In the genomic region with DNA sequence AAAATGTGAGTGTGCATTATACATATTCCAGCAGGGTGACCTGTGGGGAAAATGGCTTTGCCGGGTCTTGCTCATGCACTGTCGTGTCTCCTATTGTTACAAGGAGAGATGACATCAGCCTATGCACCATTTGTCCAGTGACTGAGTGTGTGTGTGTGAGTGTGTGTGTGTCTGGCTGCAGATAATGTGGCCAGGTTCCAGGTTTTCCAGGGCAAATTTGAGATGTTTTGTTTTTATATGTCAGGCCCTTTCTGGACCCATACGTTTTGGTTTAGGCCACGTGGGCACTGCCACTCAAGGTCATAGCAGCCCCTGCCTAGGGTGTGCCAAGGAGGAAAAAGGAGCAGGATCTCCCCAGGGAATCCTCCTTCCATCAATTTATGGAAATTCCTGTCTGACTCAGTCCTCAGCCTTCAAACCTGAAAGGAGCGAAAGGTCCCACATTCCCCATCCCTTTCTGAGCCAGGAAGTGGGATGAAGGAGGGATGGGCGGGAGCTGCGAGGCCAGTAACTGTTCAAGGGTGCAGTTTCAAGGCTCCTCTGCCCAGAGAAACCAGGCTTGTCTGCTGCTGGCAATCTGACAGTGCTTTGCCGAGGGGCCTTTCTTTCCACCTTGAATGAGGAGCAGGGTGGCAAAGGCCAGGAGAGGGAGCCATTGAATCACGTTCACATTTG, we compare ENCODE assay signal across 8 cellular contexts.
DNase-seq lines count a peak whose midpoint lies in the region; ATAC-seq, FAIRE-seq and TF ChIP-seq lines count a peak whose summit lies in the region.

No MANE protein-coding gene starts in this region.

- TF ChIP-seq RAD21 in A549 (conservative IDR thresholded peaks at IDR 0.05 in 1 of 2, IDR thresholded peaks at IDR 0.05 in 1 of 2): peak; percentile 71 to 75

- POLR2A ChIA-PET in A549 (lab: Yijun Ruan, JAX): interaction anchor here (0.9 kb wide), 1 partner anchor 93 kb away, joined by 3 read pairs; a partner anchor contains a TSS

- TF ChIP-seq CTCF in A549 (IDR thresholded peaks at IDR 0.05) (peak; percentile 62), GM10266 (IDR thresholded peaks at IDR 0.05; ENCODE audit: control insufficient read depth, insufficient read depth, low read depth, missing control alignments) (peak; percentile 27), WERI-Rb-1 (IDR thresholded peaks at IDR 0.05; ENCODE audit: low read depth, low read length) (peak; percentile 91)

- H3K27ac ChIP-seq in A549 (peak overlapping the region; percentile 81 to 91), WERI-Rb-1 (no peak overlapping the region), right cardiac atrium (ENCODE audit: low read length) (no peak overlapping the region)

- CTCF ChIA-PET in A549 (lab: Yijun Ruan, JAX): interaction anchor here (0.7 to 2.8 kb wide), 14 partner anchors 7 to 445 kb away, joined by 3 to 16 read pairs (median 6); no protein-coding TSS in a partner anchor

- ATAC-seq in A549: peak; percentile 68 to 74
- peak; percentile 42 to 71 for ATAC-seq in right cardiac atrium
- ATAC-seq in stimulated activated naive CD8-positive, alpha-beta T cell treated with anti-CD3 and anti-CD28 coated beads, Interleukin-15, amount 100 ng/mL, for 72 hours: peak; percentile 14
- ATAC-seq in HG02973 (IDR thresholded peaks at IDR 0.05; ENCODE audit: unreplicated experiment): no peak
- ATAC-seq in HG03095 (IDR thresholded peaks at IDR 0.05; ENCODE audit: unreplicated experiment): no peak

- peak; percentile 65 to 76 for DNase-seq in A549 (ENCODE audit: low read depth in 1 of 2, low spot score in 1 of 2)
- peak; percentile 46 for DNase-seq in GM10266 (ENCODE audit: extremely low spot score)
- DNase-seq in NCI-H1930 (lab: John Stamatoyannopoulos, UW): peak; percentile 39 to 43
- DNase-seq in WERI-Rb-1: peak; percentile 85
- peak in 2 of 3 donors; percentile 52 to 64 for DNase-seq in right cardiac atrium
- peak in 1 of 2 donors; percentile 23 for DNase-seq in stimulated activated naive CD8-positive, alpha-beta T cell treated with anti-CD3 and anti-CD28 coated beads, Interleukin-15, amount 100 ng/mL, for 72 hours

- H3K4me3 ChIP-seq in A549 (no peak overlapping the region), WERI-Rb-1 (ENCODE audit: low read depth, low read length) (no peak overlapping the region), right cardiac atrium (ENCODE audit: low read length) (no peak overlapping the region)

- no peak for TF ChIP-seq POLR2A in A549 (IDR thresholded peaks at IDR 0.05; ENCODE audit: low read length)

- H3K9me3 Mint-ChIP-seq in stimulated activated naive CD8-positive, alpha-beta T cell treated with anti-CD3 and anti-CD28 coated beads, Interleukin-15, amount 100 ng/mL, for 72 hours: no peaks in the 10 kb centered on the region

- WGBS in A549 (ENCODE audit: missing lambda C conversion rate): 14% methylated on average over 8 of the region's 9 CpGs
- 38% methylated on average over 9 of the region's 9 CpGs for WGBS in right cardiac atrium

- no peak overlapping the region for H3K27ac Mint-ChIP-seq in stimulated activated naive CD8-positive, alpha-beta T cell treated with anti-CD3 and anti-CD28 coated beads, Interleukin-15, amount 100 ng/mL, for 72 hours

- H3K4me1 Mint-ChIP-seq in stimulated activated naive CD8-positive, alpha-beta T cell treated with anti-CD3 and anti-CD28 coated beads, Interleukin-15, amount 100 ng/mL, for 72 hours: peaks cover 18% of the 10 kb centered on the region

- H3K4me3 Mint-ChIP-seq in stimulated activated naive CD8-positive, alpha-beta T cell treated with anti-CD3 and anti-CD28 coated beads, Interleukin-15, amount 100 ng/mL, for 72 hours: no peak overlapping the region

- TF ChIP-seq EP300 in A549 (IDR thresholded peaks at IDR 0.05): no peak

- H3K36me3 ChIP-seq in WERI-Rb-1: no peaks in the 10 kb centered on the region

- H3K9me3 ChIP-seq in A549: no peaks in the 10 kb centered on the region
- H3K9me3 ChIP-seq in WERI-Rb-1 (ENCODE audit: severe bottlenecking): no peaks in the 10 kb centered on the region
- H3K9me3 ChIP-seq in right cardiac atrium (ENCODE audit: control insufficient read depth, low read length): no peaks in the 10 kb centered on the region

- peaks cover 61% of the 10 kb centered on the region for H3K4me1 ChIP-seq in A549
- H3K4me1 ChIP-seq in right cardiac atrium (ENCODE audit: control insufficient read depth, insufficient read depth, low read length): peaks cover 9% of the 10 kb centered on the region

- peak overlapping the region; percentile 45 for H3K4me2 ChIP-seq in A549

- FAIRE-seq in A549 (lab: Jason Lieb, UNC): no peak

- intact Hi-C loops in right cardiac atrium (cut with DNase I): loop anchor here in 3 of 4 donors (2.0 to 10.0 kb wide), 3 partner anchors 249 to 251 kb away; no protein-coding TSS in a partner anchor

- H3K27me3 Mint-ChIP-seq in stimulated activated naive CD8-positive, alpha-beta T cell treated with anti-CD3 and anti-CD28 coated beads, Interleukin-15, amount 100 ng/mL, for 72 hours: peaks cover 55% of the 10 kb centered on the region

- H3K27me3 ChIP-seq in WERI-Rb-1 (ENCODE audit: insufficient read depth, low read depth, severe bottlenecking): no peaks in the 10 kb centered on the region
- no peaks in the 10 kb centered on the region for H3K27me3 ChIP-seq in right cardiac atrium (ENCODE audit: control insufficient read depth, insufficient read depth)

TF ChIP-seq in A549, 52 proteins besides CTCF, POLR2A, EP300 and RAD21 (continues in another document):
- no peak for TF ChIP-seq EHMT2 (IDR thresholded peaks at IDR 0.05; ENCODE audit: low read depth)
- no peak for TF ChIP-seq CHD2 (IDR thresholded peaks at IDR 0.05; ENCODE audit: low read length, partially characterized antibody)
- no peak for TF ChIP-seq TP53 (CRISPR knock-in tag; IDR thresholded peaks at IDR 0.05)
- TF ChIP-seq KDM1A (IDR thresholded peaks at IDR 0.05; ENCODE audit: low read depth): no peak
- no peak for TF ChIP-seq RNF2 (IDR thresholded peaks at IDR 0.05; ENCODE audit: borderline replicate concordance, low read depth)
- no peak for TF ChIP-seq CHD4 (IDR thresholded peaks at IDR 0.05; ENCODE audit: borderline replicate concordance)
- TF ChIP-seq, protein P1, sequence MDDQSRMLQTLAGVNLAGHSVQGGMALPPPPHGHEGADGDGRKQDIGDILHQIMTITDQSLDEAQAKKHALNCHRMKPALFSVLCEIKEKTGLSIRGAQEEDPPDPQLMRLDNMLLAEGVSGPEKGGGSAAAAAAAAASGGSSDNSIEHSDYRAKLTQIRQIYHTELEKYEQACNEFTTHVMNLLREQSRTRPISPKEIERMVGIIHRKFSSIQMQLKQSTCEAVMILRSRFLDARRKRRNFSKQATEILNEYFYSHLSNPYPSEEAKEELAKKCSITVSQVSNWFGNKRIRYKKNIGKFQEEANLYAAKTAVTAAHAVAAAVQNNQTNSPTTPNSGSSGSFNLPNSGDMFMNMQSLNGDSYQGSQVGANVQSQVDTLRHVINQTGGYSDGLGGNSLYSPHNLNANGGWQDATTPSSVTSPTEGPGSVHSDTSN (IDR thresholded peaks at IDR 0.05): no peak
- no peak for TF ChIP-seq RFX5 (IDR thresholded peaks at IDR 0.05)
- TF ChIP-seq, protein P2, sequence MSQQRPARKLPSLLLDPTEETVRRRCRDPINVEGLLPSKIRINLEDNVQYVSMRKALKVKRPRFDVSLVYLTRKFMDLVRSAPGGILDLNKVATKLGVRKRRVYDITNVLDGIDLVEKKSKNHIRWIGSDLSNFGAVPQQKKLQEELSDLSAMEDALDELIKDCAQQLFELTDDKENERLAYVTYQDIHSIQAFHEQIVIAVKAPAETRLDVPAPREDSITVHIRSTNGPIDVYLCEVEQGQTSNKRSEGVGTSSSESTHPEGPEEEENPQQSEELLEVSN (IDR thresholded peaks at IDR 0.05; ENCODE audit: borderline replicate concordance, low read depth): peak; percentile 60; the same call in 1 of the 2 replicates
- TF ChIP-seq, protein P3, sequence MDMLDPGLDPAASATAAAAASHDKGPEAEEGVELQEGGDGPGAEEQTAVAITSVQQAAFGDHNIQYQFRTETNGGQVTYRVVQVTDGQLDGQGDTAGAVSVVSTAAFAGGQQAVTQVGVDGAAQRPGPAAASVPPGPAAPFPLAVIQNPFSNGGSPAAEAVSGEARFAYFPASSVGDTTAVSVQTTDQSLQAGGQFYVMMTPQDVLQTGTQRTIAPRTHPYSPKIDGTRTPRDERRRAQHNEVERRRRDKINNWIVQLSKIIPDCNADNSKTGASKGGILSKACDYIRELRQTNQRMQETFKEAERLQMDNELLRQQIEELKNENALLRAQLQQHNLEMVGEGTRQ (IDR thresholded peaks at IDR 0.05): peak; percentile 37; the same call in 1 of the 2 replicates
- no peak for TF ChIP-seq HOXA7 (CRISPR knock-in tag; IDR thresholded peaks at IDR 0.05)
- no peak for TF ChIP-seq MAFK (IDR thresholded peaks at IDR 0.05; ENCODE audit: partially characterized antibody)
- TF ChIP-seq, protein P4, sequence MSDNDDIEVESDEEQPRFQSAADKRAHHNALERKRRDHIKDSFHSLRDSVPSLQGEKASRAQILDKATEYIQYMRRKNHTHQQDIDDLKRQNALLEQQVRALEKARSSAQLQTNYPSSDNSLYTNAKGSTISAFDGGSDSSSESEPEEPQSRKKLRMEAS (IDR thresholded peaks at IDR 0.05): peak; percentile 56
- no peak for TF ChIP-seq CBX8 (IDR thresholded peaks at IDR 0.05)
- TF ChIP-seq HOXB13 (CRISPR knock-in tag; IDR thresholded peaks at IDR 0.05; ENCODE audit: low read depth): no peak
- TF ChIP-seq RARB (CRISPR knock-in tag; IDR thresholded peaks at IDR 0.05): no peak
- no peak for TF ChIP-seq KDM5A (IDR thresholded peaks at IDR 0.05)
- TF ChIP-seq BHLHE40 (IDR thresholded peaks at IDR 0.05; ENCODE audit: low read depth, low read length): no peak
- TF ChIP-seq CBX2 (IDR thresholded peaks at IDR 0.05; ENCODE audit: borderline replicate concordance, low read depth): no peak
- TF ChIP-seq SMC3 (IDR thresholded peaks at IDR 0.05): peak; percentile 62
- TF ChIP-seq ESRRA (IDR thresholded peaks at IDR 0.05; ENCODE audit: borderline replicate concordance, low read length): no peak
- no peak for TF ChIP-seq ZFP36 (IDR thresholded peaks at IDR 0.05; ENCODE audit: borderline replicate concordance, partially characterized antibody)

Comparison
In these comparisons a context has a peak if more than half of its experiments do, and no peak if none do; other contexts are left out.
1. ATAC-seq: peak in A549 (2 of 2), right cardiac atrium (2 of 2) and stimulated activated naive CD8-positive, alpha-beta T cell treated with anti-CD3 and anti-CD28 coated beads, Interleukin-15, amount 100 ng/mL, for 72 hours (single experiment); none in HG02973 (single experiment) and HG03095 (single experiment).
2. H3K27ac ChIP-seq: peak in A549 (2 of 2); none in WERI-Rb-1 (single experiment) and right cardiac atrium (single experiment).
3. CTCF ChIP-seq: peak in every context shown above with its lines; median percentile 91 in WERI-Rb-1; 62 in A549; 27 in GM10266.